Comparison of ENCODE assay signal across 10 cellular contexts in genomic region chr1:63321061-63321787, GRCh38. TPM values are rescaled to one million over a fixed set of nuclear protein-coding genes. Genes with fewer than 3 reads are reported as not detected.
A peak's percentile ranks its signal among the peaks of the same experiment; 100 is the strongest.
DNase-seq lines count a peak whose midpoint lies in the region; ATAC-seq and TF ChIP-seq lines count a peak whose summit lies in the region.
"Had no signal": no experiment of that assay in that cellular context is flagged by ENCODE, and none has a peak within 500 bp of the region (broad histone marks: within the 10 kb centered on the region; RNA-seq: fewer than 3 reads in every experiment).

No MANE protein-coding gene starts in this region.

- H3K4me3 Mint-ChIP-seq in endothelial cell (ENCODE audit: unreplicated experiment), result peak overlapping the region; percentile 86

- no peak for TF ChIP-seq CTCF in OCI-LY1 (IDR thresholded peaks at IDR 0.05; ENCODE audit: low read length)
- no peak for TF ChIP-seq CTCF in endothelial cell (IDR thresholded peaks at IDR 0.05; ENCODE audit: unreplicated experiment)
- no peak for TF ChIP-seq CTCF in neutrophil (IDR thresholded peaks at IDR 0.05)
- TF ChIP-seq CTCF in prostate gland (IDR thresholded peaks at IDR 0.05), result no peak

- H3K36me3 ChIP-seq in ES-I3 (ENCODE audit: insufficient read depth, low read length), result no peaks in the 10 kb centered on the region
- H3K36me3 ChIP-seq in OCI-LY1 (ENCODE audit: insufficient read depth, low read length), result no peaks in the 10 kb centered on the region
- H3K36me3 ChIP-seq in neutrophil, result no peaks in the 10 kb centered on the region
- H3K36me3 ChIP-seq in prostate gland, result no peaks in the 10 kb centered on the region

- peak overlapping the region; percentile 67 for H3K9ac ChIP-seq in ES-I3 (ENCODE audit: low read depth, low read length)
- no peak overlapping the region for H3K9ac ChIP-seq in OCI-LY1 (ENCODE audit: low read length)

- H3K4me1 ChIP-seq in ES-I3 (ENCODE audit: insufficient read depth, low read length) (peaks cover 6% of the 10 kb centered on the region), OCI-LY1 (ENCODE audit: insufficient read depth, low read length, severe bottlenecking) (peaks cover 9% of the 10 kb centered on the region), neutrophil (ENCODE audit: control insufficient read depth in 1 of 2, insufficient read depth in 1 of 2, low read depth in 1 of 2, low read length in 1 of 2) (peaks cover 59 to 80% of the 10 kb centered on the region in 2 experiments), prostate gland (replicated peaks) (peaks cover 10% of the 10 kb centered on the region)

- H3K27ac ChIP-seq in OCI-LY1 (ENCODE audit: low read depth, low read length, poor library complexity, severe bottlenecking) (no peak overlapping the region), neutrophil (no peak overlapping the region), prostate gland (no peak overlapping the region)

- H3K79me2 ChIP-seq in OCI-LY1 (ENCODE audit: insufficient read depth, low read length), result no peaks in the 10 kb centered on the region

- H3K27ac Mint-ChIP-seq in endothelial cell (ENCODE audit: unreplicated experiment), result no peak overlapping the region

- ATAC-seq in GM19467 (IDR thresholded peaks at IDR 0.05; ENCODE audit: unreplicated experiment), result no peak

- peaks cover 44% of the 10 kb centered on the region for H3K27me3 Mint-ChIP-seq in endothelial cell (ENCODE audit: unreplicated experiment)

- H3K9me3 ChIP-seq in ES-I3 (ENCODE audit: control insufficient read depth, insufficient read depth, low read length) (no peaks in the 10 kb centered on the region), OCI-LY1 (ENCODE audit: low read length) (no peaks in the 10 kb centered on the region), neutrophil (peaks cover 4% of the 10 kb centered on the region), prostate gland (no peaks in the 10 kb centered on the region)

- no peak for TF ChIP-seq POLR2A in prostate gland (IDR thresholded peaks at IDR 0.05)

- no peaks in the 10 kb centered on the region for H3K9me3 Mint-ChIP-seq in endothelial cell (ENCODE audit: unreplicated experiment)

- H3K4me3 ChIP-seq in OCI-LY1 (ENCODE audit: low read depth, low read length, poor library complexity, severe bottlenecking) (peak overlapping the region; percentile 65), neutrophil (ENCODE audit: low read depth in 1 of 2, low read length in 1 of 2) (peak overlapping the region; percentile 71 to 81), prostate gland (no peak overlapping the region)

- no peak overlapping the region for H2AFZ ChIP-seq in OCI-LY1 (ENCODE audit: low read length)

- H3K27me3 ChIP-seq in OCI-LY1 (ENCODE audit: insufficient read depth, low read length), result no peaks in the 10 kb centered on the region
- H3K27me3 ChIP-seq in neutrophil, result peaks cover 100% of the 10 kb centered on the region
- H3K27me3 ChIP-seq in prostate gland (replicated peaks; ENCODE audit: insufficient read depth), result peaks cover 73% of the 10 kb centered on the region

- intact Hi-C loops in prostate gland (cut with DNase I), result no loop called here

- peak overlapping the region; percentile 57 for H3K4me2 ChIP-seq in OCI-LY1 (ENCODE audit: low read length)

- H3K9me2 ChIP-seq in OCI-LY1 (ENCODE audit: low read depth, low read length), result no peaks in the 10 kb centered on the region

- no peaks in the 10 kb centered on the region for H4K20me1 ChIP-seq in OCI-LY1 (ENCODE audit: insufficient read depth, low read length)

- H3F3A ChIP-seq in OCI-LY1 (ENCODE audit: insufficient read depth, low read length), result no peaks in the 10 kb centered on the region

- H3K36me3 Mint-ChIP-seq in endothelial cell (ENCODE audit: low read depth, unreplicated experiment), result no peaks in the 10 kb centered on the region

- WGBS in prostate gland, result 15% methylated on average over 38 of the region's 39 CpGs

- peaks cover 35% of the 10 kb centered on the region for H3K4me1 Mint-ChIP-seq in endothelial cell (ENCODE audit: unreplicated experiment)

- DNase-seq in endothelial cell (ENCODE audit: low spot score) (peak; percentile 14), NCI-H510A (lab: John Stamatoyannopoulos, UW) (no peak), prostate gland (ENCODE audit: low spot score) (no peak)
- DNase-seq: EL had no signal

RNA-seq across cellular contexts. Expression of gene FOXD3, which starts 1.1 kb away (rescaled TPM):
- total RNA-seq in endothelial cell (ENCODE audit: unreplicated experiment), result 0.26 TPM
- total RNA-seq in prostate gland, result 1 to 10 TPM in 1 of 2 donors, under 1 TPM in 1; 0.82 to 2.9 TPM
- total RNA-seq: activated CD8-positive, alpha-beta memory T cell treated with anti-CD3 and anti-CD28 coated beads for 36 hours; glomerular endothelial cell had no signal

RNA-seq across cellular contexts. Expression of gene ALG6, which starts 46.2 kb away (rescaled TPM):
- total RNA-seq in endothelial cell (ENCODE audit: unreplicated experiment) (14.9 TPM), prostate gland (10 to 100 TPM; 10.2 to 17.6 TPM)

Comparison
In these comparisons a context has a peak if more than half of its experiments do, and no peak if none do; other contexts are left out.
1. H3K4me3 ChIP-seq: peak in OCI-LY1 (single experiment) and neutrophil (2 of 2); none in prostate gland (0 of 2).